Comparison of ENCODE assay signal across 10 cellular contexts in genomic region chr11:83122766-83123165, GRCh38.
"Had no signal": no experiment of that assay in that cellular context is flagged by ENCODE, and none has a peak within 500 bp of the region (broad histone marks: within the 10 kb centered on the region; RNA-seq: fewer than 3 reads in every experiment).

No MANE protein-coding gene starts in this region.

- H3K27ac ChIP-seq: hepatocyte, parathyroid adenoma, sigmoid colon, SJSA1 had no signal

- DNase-seq: activated CD4-positive, alpha-beta T cell treated with anti-CD3 and anti-CD28 coated beads, Interleukin-2, amount 50 U/mL, for 4 hours; islet precursor cell; midbrain; sigmoid colon; spleen; T1000 had no signal

- H2AFZ ChIP-seq: hepatocyte, parathyroid adenoma had no signal

- H3K4me2 ChIP-seq: hepatocyte had no signal

- H3K79me2 ChIP-seq: hepatocyte, parathyroid adenoma had no signal

- H3K4me1 ChIP-seq: parathyroid adenoma, SJSA1 had no signal

- H3K36me3 ChIP-seq: sigmoid colon, SJSA1, spleen had no signal

- H3K4me3 ChIP-seq: hepatocyte, sigmoid colon, SJSA1, spleen had no signal

- ATAC-seq: esophagus mucosa had no signal

- H3K9me3 ChIP-seq: sigmoid colon, SJSA1, spleen had no signal

- H3K27me3 ChIP-seq: hepatocyte, sigmoid colon, SJSA1, spleen had no signal
